In genomic region chr1:84691139-84691783, GRCh38 we compare ENCODE assay signal across 8 cellular contexts. TPM values are rescaled to one million over a fixed set of nuclear protein-coding genes. Genes with fewer than 3 reads are reported as not detected.
DNase-seq lines count a peak whose midpoint lies in the region; ATAC-seq, FAIRE-seq and TF ChIP-seq lines count a peak whose summit lies in the region.

No MANE protein-coding gene starts in this region.

- in situ Hi-C loops in GM12878 (cut with MboI) = no loop called here

- SMC1A ChIA-PET in GM12878 (lab: Charles Lee; ENCODE audit: uncharacterized antibody, unreplicated experiment) = interaction anchor here (0.7 to 1.3 kb wide), 7 partner anchors 12 to 67 kb away, joined by 3 to 4 read pairs (median 3); no protein-coding TSS in a partner anchor

- H3K4me1 ChIP-seq in BE2C (no peaks in the 10 kb centered on the region), GM12878 (ENCODE audit: control insufficient read depth, insufficient read depth, low read length) (peaks cover 17% of the 10 kb centered on the region; the same call in 1 of the 2 replicates), mesodermal cell (ENCODE audit: control insufficient read depth, insufficient read depth, low read length, poor library complexity, severe bottlenecking) (peaks cover 3% of the 10 kb centered on the region)

- H2AFZ ChIP-seq in GM12878 (ENCODE audit: control insufficient read depth, low read depth, low read length) = peak overlapping the region; percentile 95

- DNase-seq in BE2C = no peak
- no peak for DNase-seq in GM12878 (ENCODE audit: low read depth, low spot score)
- no peak for DNase-seq in omental fat pad (ENCODE audit: low spot score)
- DNase-seq in COLO829 (ENCODE audit: low spot score) = no peak
- DNase-seq in HuH-7.5 (ENCODE audit: low spot score) = no peak

- H3K36me3 ChIP-seq in BE2C (no peaks in the 10 kb centered on the region), GM12878 (ENCODE audit: control insufficient read depth in 2 of 2, insufficient read depth in 2 of 2, low read length in 1 of 2) (no peaks in the 10 kb centered on the region), mesodermal cell (ENCODE audit: control insufficient read depth, insufficient read depth, low read length) (no peaks in the 10 kb centered on the region)

- intact Hi-C loops in GM12878 (cut with micrococcal nuclease; ENCODE audit: unreplicated experiment) = no loop called here

- TF ChIP-seq EP300 in GM12878 (IDR thresholded peaks at IDR 0.05; ENCODE audit: borderline replicate concordance in 1 of 2, control insufficient read depth in 1 of 2, low read depth in 2 of 2, low read length in 2 of 2) = no peak

- TF ChIP-seq CTCF in BE2C (IDR thresholded peaks at IDR 0.05; ENCODE audit: low read depth, low read length) (no peak), GM12878 (IDR thresholded peaks at IDR 0.05 in 2 of 3, conservative IDR thresholded peaks at IDR 0.05 in 1 of 3; ENCODE audit: control insufficient read depth in 2 of 3, extremely low read depth in 1 of 3, insufficient read depth in 1 of 3, low read depth in 3 of 3, low read length in 3 of 3) (no peak), omental fat pad (IDR thresholded peaks at IDR 0.05) (no peak)

- POLR2A ChIA-PET in GM12878 (lab: Charles Lee) = interaction anchor here (1.0 to 3.1 kb wide), 3 partner anchors 12 to 185 kb away, joined by 3 to 32 read pairs (median 6); partner anchors contain the start of genes GNG5 and SPATA1

- H3K27ac ChIP-seq in GM12878 (ENCODE audit: control insufficient read depth, insufficient read depth) = peak overlapping the region; percentile 78
- H3K27ac ChIP-seq in mesodermal cell (ENCODE audit: low read depth, low read length, severe bottlenecking) = no peak overlapping the region

- TSS peak; percentile 87 for BruUV-seq in GM12878 (replicated peaks; lab: Mats Ljungman, UMichigan)

- H3K4me2 ChIP-seq in GM12878 (ENCODE audit: control insufficient read depth, insufficient read depth) = peak overlapping the region; percentile 91

- H3K9me3 ChIP-seq in BE2C (no peaks in the 10 kb centered on the region), GM12878 (replicated peaks; ENCODE audit: control insufficient read depth, insufficient read depth, low read length) (no peaks in the 10 kb centered on the region), mesodermal cell (ENCODE audit: control insufficient read depth, low read length) (no peaks in the 10 kb centered on the region)

- H3K4me3 ChIP-seq in BE2C (ENCODE audit: low read depth, low read length) (peak overlapping the region; percentile 76), GM12878 (peak overlapping the region; percentile 98), mesodermal cell (ENCODE audit: extremely low read depth, insufficient read depth, low read length, poor library complexity, severe bottlenecking) (peak overlapping the region; percentile 69)

- WGBS in GM12878 (ENCODE audit: insufficient coverage, insufficient replicate concordance, low lambda C conversion rate, missing lambda C conversion rate) = 68% methylated on average over 13 of the region's 13 CpGs
- WGBS in mesodermal cell (ENCODE audit: insufficient coverage in 2 of 2), 2 experiments = 45 to 54% methylated on average over 10 to 12 of the region's 13 CpGs

- TF ChIP-seq RAD21 in GM12878 (IDR thresholded peaks at IDR 0.05; ENCODE audit: insufficient read depth, low read depth, low read length) = no peak

- peaks cover 12% of the 10 kb centered on the region for H3K79me2 ChIP-seq in GM12878 (ENCODE audit: control insufficient read depth, insufficient read depth, low read length)

- peak overlapping the region; percentile 84 for H3K9ac ChIP-seq in GM12878 (ENCODE audit: control insufficient read depth, insufficient read depth, low read length)

- H3K27me3 ChIP-seq in BE2C (no peaks in the 10 kb centered on the region), GM12878 (replicated peaks in 1 of 2; ENCODE audit: control insufficient read depth in 2 of 2, insufficient read depth in 2 of 2, low read length in 1 of 2) (no peaks in the 10 kb centered on the region)

- H4K20me1 ChIP-seq in GM12878 (ENCODE audit: control insufficient read depth, insufficient read depth) = no peaks in the 10 kb centered on the region

- ATAC-seq in HG02938 (IDR thresholded peaks at IDR 0.05; ENCODE audit: unreplicated experiment) (peak; percentile 1), GM12878 (no peak), omental fat pad (ENCODE audit: low FRiP score) (no peak), HG02973 (IDR thresholded peaks at IDR 0.05; ENCODE audit: unreplicated experiment) (no peak)

- CTCF ChIA-PET in GM12878 (lab: Yijun Ruan, JAX) = interaction anchor here (0.8 to 2.1 kb wide), 4 partner anchors 9 to 212 kb away, joined by 3 to 6 read pairs (median 4); no protein-coding TSS in a partner anchor

- no peak for TF ChIP-seq POLR2A in GM12878 (IDR thresholded peaks at IDR 0.05; ENCODE audit: low read depth, low read length)

- no peak for FAIRE-seq in GM12878 (lab: Jason Lieb, UNC)

- RAD21 ChIA-PET in GM12878 (lab: Charles Lee; ENCODE audit: unreplicated experiment) = interaction anchor here (1.3 to 3.5 kb wide), 3 partner anchors 24 to 59 kb away, joined by 3 to 15 read pairs (median 4); no protein-coding TSS in a partner anchor

TF ChIP-seq in GM12878, 131 proteins besides CTCF, POLR2A, EP300 and RAD21:
- TF ChIP-seq EZH2 (IDR thresholded peaks at IDR 0.05; ENCODE audit: borderline replicate concordance, control insufficient read depth, low read depth, low read length) (no peak), YY1 (IDR thresholded peaks at IDR 0.05; ENCODE audit: low read depth, low read length) (0 out of 2 replicates have a peak, but pooled peaks have one; percentile 1)
- TF ChIP-seq, protein P1, sequence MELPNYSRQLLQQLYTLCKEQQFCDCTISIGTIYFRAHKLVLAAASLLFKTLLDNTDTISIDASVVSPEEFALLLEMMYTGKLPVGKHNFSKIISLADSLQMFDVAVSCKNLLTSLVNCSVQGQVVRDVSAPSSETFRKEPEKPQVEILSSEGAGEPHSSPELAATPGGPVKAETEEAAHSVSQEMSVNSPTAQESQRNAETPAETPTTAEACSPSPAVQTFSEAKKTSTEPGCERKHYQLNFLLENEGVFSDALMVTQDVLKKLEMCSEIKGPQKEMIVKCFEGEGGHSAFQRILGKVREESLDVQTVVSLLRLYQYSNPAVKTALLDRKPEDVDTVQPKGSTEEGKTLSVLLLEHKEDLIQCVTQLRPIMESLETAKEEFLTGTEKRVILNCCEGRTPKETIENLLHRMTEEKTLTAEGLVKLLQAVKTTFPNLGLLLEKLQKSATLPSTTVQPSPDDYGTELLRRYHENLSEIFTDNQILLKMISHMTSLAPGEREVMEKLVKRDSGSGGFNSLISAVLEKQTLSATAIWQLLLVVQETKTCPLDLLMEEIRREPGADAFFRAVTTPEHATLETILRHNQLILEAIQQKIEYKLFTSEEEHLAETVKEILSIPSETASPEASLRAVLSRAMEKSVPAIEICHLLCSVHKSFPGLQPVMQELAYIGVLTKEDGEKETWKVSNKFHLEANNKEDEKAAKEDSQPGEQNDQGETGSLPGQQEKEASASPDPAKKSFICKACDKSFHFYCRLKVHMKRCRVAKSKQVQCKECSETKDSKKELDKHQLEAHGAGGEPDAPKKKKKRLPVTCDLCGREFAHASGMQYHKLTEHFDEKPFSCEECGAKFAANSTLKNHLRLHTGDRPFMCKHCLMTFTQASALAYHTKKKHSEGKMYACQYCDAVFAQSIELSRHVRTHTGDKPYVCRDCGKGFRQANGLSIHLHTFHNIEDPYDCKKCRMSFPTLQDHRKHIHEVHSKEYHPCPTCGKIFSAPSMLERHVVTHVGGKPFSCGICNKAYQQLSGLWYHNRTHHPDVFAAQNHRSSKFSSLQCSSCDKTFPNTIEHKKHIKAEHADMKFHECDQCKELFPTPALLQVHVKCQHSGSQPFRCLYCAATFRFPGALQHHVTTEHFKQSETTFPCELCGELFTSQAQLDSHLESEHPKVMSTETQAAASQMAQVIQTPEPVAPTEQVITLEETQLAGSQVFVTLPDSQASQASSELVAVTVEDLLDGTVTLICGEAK (IDR thresholded peaks at IDR 0.05; ENCODE audit: borderline replicate concordance) = 0 out of 2 replicates have a peak, but pooled peaks have one; percentile 7

RNA-seq across cellular contexts. Expression of gene SSX2IP, which starts 1.0 kb away (rescaled TPM):
- 5.9 TPM for polyA plus RNA-seq in BE2C (2012; ENCODE audit: insufficient read depth, insufficient read length, low read depth)
- total RNA-seq in GM12878 (2013; cell fraction: nucleolus; rRNA removed) = 13.3 and 15.2 TPM in 2 replicates
- 7.6 and 8.5 TPM in 2 replicates for total RNA-seq in GM12878 (2014; rRNA removed)
- 14.0 and 14.6 TPM in 2 replicates for total RNA-seq in GM12878 (2014; rRNA removed; fragmentation: Illumina TruSeq; extraction: Trizol)
- total RNA-seq in GM12878 (2021) = 11.8 and 13.8 TPM in 2 replicates
- 1.8 TPM for polyA plus RNA-seq in GM12878 (2011; ENCODE audit: low read depth)
- 8.4 and 13.6 TPM in 2 replicates for polyA plus RNA-seq in GM12878 (2011; rRNA removed)
- polyA plus RNA-seq in GM12878 (2011; cell fraction: cytosol; rRNA removed) = 1.7 and 2.4 TPM in 2 replicates
- polyA plus RNA-seq in GM12878 (2011; cell fraction: nucleus; rRNA removed) = 6.7 and 7.4 TPM in 2 replicates
- 3.6 and 3.7 TPM in 2 replicates for polyA plus RNA-seq in GM12878 (2012)
- 12.3 and 14.5 TPM in 2 replicates for polyA plus RNA-seq in GM12878 (2014; fragmentation: Illumina TruSeq; extraction: Trizol)
- 1 to 10 TPM; 3.3 to 3.9 TPM for polyA plus RNA-seq in GM12878 (2014; fragmentation: Nextera tagmentation; extraction: Ambion mirVana)
- 5.9 and 7.9 TPM in 2 replicates for polyA plus RNA-seq in GM12878 (2014; rRNA removed)
- 10 to 100 TPM; 12.8 TPM for polyA plus RNA-seq in GM12878 (2016; fragmentation: Nextera tagmentation; extraction: Ambion mirVana)
- 3.2 and 6.9 TPM in 2 replicates for polyA minus RNA-seq in GM12878 (2011; rRNA and poly(A)+ RNA removed)
- 1.3 and 2.9 TPM in 2 replicates for polyA minus RNA-seq in GM12878 (2011; cell fraction: cytosol; rRNA and poly(A)+ RNA removed)
- polyA minus RNA-seq in GM12878 (2011; cell fraction: nucleus; rRNA and poly(A)+ RNA removed) = 6.2 and 10.2 TPM in 2 replicates
- polyA plus RNA-seq in mesodermal cell (2013, experiment 1 of 2) = 11.5 TPM
- polyA plus RNA-seq in mesodermal cell (2013, experiment 2 of 2) = 16.1 TPM
- 1 to 10 TPM; 1.9 to 8.0 (median 3.9) TPM for total RNA-seq in omental fat pad
